In the genomic region with DNA sequence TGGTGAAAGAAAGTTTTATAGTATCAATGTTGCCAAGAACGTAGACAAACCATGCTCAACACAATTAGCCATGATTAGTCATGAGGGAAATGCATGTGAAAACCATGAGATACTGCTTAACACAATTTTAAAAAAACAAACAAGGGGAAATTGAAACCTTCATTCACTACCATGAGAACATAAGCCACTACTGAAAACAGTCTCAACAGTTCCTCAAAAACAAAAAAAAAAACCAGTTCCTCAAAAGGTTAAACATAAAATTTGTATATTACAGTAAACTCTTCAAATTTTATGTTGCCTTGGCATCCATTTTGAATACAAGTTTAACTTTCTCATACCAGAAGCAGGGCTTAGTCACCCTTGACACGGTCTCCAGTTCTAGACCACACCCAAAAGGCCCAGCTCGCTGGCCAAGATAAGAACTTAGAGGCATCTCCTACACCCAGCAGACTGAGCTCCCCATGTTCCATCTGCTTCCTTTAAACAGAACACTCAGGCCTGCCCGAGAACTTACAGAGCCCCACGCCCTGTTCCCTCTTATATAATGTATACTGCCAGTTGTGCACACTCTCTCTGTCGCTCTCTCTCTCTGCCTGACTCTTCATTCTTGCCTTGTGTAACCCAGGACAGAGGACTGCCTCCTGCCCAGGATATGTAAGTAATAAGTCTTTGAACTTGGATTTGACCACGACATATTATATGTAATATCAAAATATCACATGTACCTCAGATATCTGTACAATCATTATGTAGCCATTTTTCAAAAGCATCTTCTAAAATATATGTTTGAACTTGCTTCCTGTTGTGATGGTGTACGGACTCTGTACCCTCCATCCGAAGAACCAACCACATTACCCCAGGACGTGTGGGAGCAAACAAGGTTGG, we compare ENCODE assay signal across 1 cellular context.
TF ChIP-seq lines count a peak whose summit lies in the region.

No MANE protein-coding gene starts in this region.

TF ChIP-seq in K562, 482 proteins besides CTCF, POLR2A, EP300 and RAD21 (continued from another document and continues in another):
- TF ChIP-seq, protein P1, sequence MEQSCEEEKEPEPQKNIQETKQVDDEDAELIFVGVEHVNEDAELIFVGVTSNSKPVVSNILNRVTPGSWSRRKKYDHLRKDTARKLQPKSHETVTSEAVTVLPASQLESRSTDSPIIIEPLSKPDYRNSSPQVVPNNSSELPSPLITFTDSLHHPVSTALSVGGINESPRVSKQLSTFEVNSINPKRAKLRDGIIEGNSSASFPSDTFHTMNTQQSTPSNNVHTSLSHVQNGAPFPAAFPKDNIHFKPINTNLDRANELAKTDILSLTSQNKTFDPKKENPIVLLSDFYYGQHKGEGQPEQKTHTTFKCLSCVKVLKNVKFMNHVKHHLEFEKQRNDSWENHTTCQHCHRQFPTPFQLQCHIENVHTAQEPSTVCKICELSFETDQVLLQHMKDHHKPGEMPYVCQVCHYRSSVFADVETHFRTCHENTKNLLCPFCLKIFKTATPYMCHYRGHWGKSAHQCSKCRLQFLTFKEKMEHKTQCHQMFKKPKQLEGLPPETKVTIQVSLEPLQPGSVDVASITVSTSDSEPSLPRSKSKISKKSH (CRISPR knock-in tag; IDR thresholded peaks at IDR 0.05) = no peak
- TF ChIP-seq NFYB (IDR thresholded peaks at IDR 0.05; ENCODE audit: extremely low read depth, insufficient read length) (no peak), NR2C1 (IDR thresholded peaks at IDR 0.05) (no peak), NR2C1 (tag; IDR thresholded peaks at IDR 0.05) (0 out of 2 replicates have a peak, but pooled peaks have one; percentile 23), BACH1 (tag; IDR thresholded peaks at IDR 0.05) (no peak), POLR2AphosphoS5 (IDR thresholded peaks at IDR 0.05; ENCODE audit: control insufficient read depth, insufficient read depth, low read depth, low read length) (peak; percentile 62), KLF6 (CRISPR knock-in tag; IDR thresholded peaks at IDR 0.05; ENCODE audit: borderline replicate concordance) (no peak), RFX1 (IDR thresholded peaks at IDR 0.05) (peak; percentile 48; the same call in 1 of the 2 replicates), RNF2 (IDR thresholded peaks at IDR 0.05) (peak; percentile 60; the same call in 1 of the 2 replicates), CAMTA2 (CRISPR knock-in tag; conservative IDR thresholded peaks at IDR 0.05) (no peak), CBFA2T2 (conservative IDR thresholded peaks at IDR 0.05) (peak; percentile 85), HDAC1 (IDR thresholded peaks at IDR 0.05) (peak in 1 of 2 experiments; percentile 67; a peak in 2 of 4 replicates), WHSC1 (IDR thresholded peaks at IDR 0.05; ENCODE audit: low read length) (no peak), POU5F1 (IDR thresholded peaks at IDR 0.05; ENCODE audit: borderline replicate concordance, low read depth, low read length, partially characterized antibody) (no peak), POLR2G (IDR thresholded peaks at IDR 0.05; ENCODE audit: low read depth, low read length) (no peak), DNMT1 (IDR thresholded peaks at IDR 0.05) (no peak), BHLHE40 (IDR thresholded peaks at IDR 0.05; ENCODE audit: low read length) (0 out of 2 replicates have a peak, but pooled peaks have one; percentile 15), TEAD1 (CRISPR knock-in tag; IDR thresholded peaks at IDR 0.05) (peak in 1 of 2 experiments; percentile 55; a peak in 2 of 4 replicates), FOSL1 (tag; conservative IDR thresholded peaks at IDR 0.05) (peak; percentile 85), ZFPM2 (CRISPR knock-in tag; IDR thresholded peaks at IDR 0.05) (no peak), ZNF766 (CRISPR knock-in tag; conservative IDR thresholded peaks at IDR 0.05) (peak; percentile 72), FOXK1 (CRISPR knock-in tag; IDR thresholded peaks at IDR 0.05; ENCODE audit: borderline replicate concordance) (no peak), BCOR (IDR thresholded peaks at IDR 0.05) (no peak), SAFB (IDR thresholded peaks at IDR 0.05; ENCODE audit: borderline replicate concordance, low read depth, low read length) (no peak), FOXM1 (IDR thresholded peaks at IDR 0.05; ENCODE audit: low read depth) (peak; percentile 64; the same call in 1 of the 2 replicates), FOXM1 (CRISPR knock-in tag; IDR thresholded peaks at IDR 0.05; ENCODE audit: low read depth) (no peak), YY1 (IDR thresholded peaks at IDR 0.05; ENCODE audit: borderline replicate concordance in 1 of 3, control insufficient read depth in 1 of 3, extremely low read depth in 1 of 3, insufficient read depth in 3 of 3, insufficient read length in 1 of 3, insufficient replicate concordance in 2 of 3, low read depth in 1 of 3, low read length in 2 of 3) (peak in 2 of 3 experiments; percentile 61 to 80), ZKSCAN8 (CRISPR knock-in tag; IDR thresholded peaks at IDR 0.05) (peak; percentile 45; the same call in 1 of the 2 replicates), TOE1 (IDR thresholded peaks at IDR 0.05; ENCODE audit: borderline replicate concordance) (no peak), TOE1 (CRISPR knock-in tag; IDR thresholded peaks at IDR 0.05; ENCODE audit: borderline replicate concordance, low read depth) (no peak), ASH1L (IDR thresholded peaks at IDR 0.05; ENCODE audit: borderline replicate concordance, low read depth, partially characterized antibody) (no peak), MECOM (CRISPR knock-in tag; IDR thresholded peaks at IDR 0.05) (no peak), MCM5 (IDR thresholded peaks at IDR 0.05; ENCODE audit: low read depth) (no peak), DMBX1 (CRISPR knock-in tag; IDR thresholded peaks at IDR 0.05; ENCODE audit: borderline replicate concordance) (peak; percentile 44; the same call in 1 of the 2 replicates)
- TF ChIP-seq, protein P2, sequence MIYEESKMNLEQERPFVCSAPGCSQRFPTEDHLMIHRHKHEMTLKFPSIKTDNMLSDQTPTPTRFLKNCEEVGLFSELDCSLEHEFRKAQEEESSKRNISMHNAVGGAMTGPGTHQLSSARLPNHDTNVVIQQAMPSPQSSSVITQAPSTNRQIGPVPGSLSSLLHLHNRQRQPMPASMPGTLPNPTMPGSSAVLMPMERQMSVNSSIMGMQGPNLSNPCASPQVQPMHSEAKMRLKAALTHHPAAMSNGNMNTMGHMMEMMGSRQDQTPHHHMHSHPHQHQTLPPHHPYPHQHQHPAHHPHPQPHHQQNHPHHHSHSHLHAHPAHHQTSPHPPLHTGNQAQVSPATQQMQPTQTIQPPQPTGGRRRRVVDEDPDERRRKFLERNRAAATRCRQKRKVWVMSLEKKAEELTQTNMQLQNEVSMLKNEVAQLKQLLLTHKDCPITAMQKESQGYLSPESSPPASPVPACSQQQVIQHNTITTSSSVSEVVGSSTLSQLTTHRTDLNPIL (CRISPR knock-in tag; IDR thresholded peaks at IDR 0.05) = no peak
- TF ChIP-seq, protein P3, sequence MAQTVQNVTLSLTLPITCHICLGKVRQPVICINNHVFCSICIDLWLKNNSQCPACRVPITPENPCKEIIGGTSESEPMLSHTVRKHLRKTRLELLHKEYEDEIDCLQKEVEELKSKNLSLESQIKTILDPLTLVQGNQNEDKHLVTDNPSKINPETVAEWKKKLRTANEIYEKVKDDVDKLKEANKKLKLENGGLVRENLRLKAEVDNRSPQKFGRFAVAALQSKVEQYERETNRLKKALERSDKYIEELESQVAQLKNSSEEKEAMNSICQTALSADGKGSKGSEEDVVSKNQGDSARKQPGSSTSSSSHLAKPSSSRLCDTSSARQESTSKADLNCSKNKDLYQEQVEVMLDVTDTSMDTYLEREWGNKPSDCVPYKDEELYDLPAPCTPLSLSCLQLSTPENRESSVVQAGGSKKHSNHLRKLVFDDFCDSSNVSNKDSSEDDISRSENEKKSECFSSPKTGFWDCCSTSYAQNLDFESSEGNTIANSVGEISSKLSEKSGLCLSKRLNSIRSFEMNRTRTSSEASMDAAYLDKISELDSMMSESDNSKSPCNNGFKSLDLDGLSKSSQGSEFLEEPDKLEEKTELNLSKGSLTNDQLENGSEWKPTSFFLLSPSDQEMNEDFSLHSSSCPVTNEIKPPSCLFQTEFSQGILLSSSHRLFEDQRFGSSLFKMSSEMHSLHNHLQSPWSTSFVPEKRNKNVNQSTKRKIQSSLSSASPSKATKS (CRISPR knock-in tag; IDR thresholded peaks at IDR 0.05) = no peak
- TF ChIP-seq, protein P4, sequence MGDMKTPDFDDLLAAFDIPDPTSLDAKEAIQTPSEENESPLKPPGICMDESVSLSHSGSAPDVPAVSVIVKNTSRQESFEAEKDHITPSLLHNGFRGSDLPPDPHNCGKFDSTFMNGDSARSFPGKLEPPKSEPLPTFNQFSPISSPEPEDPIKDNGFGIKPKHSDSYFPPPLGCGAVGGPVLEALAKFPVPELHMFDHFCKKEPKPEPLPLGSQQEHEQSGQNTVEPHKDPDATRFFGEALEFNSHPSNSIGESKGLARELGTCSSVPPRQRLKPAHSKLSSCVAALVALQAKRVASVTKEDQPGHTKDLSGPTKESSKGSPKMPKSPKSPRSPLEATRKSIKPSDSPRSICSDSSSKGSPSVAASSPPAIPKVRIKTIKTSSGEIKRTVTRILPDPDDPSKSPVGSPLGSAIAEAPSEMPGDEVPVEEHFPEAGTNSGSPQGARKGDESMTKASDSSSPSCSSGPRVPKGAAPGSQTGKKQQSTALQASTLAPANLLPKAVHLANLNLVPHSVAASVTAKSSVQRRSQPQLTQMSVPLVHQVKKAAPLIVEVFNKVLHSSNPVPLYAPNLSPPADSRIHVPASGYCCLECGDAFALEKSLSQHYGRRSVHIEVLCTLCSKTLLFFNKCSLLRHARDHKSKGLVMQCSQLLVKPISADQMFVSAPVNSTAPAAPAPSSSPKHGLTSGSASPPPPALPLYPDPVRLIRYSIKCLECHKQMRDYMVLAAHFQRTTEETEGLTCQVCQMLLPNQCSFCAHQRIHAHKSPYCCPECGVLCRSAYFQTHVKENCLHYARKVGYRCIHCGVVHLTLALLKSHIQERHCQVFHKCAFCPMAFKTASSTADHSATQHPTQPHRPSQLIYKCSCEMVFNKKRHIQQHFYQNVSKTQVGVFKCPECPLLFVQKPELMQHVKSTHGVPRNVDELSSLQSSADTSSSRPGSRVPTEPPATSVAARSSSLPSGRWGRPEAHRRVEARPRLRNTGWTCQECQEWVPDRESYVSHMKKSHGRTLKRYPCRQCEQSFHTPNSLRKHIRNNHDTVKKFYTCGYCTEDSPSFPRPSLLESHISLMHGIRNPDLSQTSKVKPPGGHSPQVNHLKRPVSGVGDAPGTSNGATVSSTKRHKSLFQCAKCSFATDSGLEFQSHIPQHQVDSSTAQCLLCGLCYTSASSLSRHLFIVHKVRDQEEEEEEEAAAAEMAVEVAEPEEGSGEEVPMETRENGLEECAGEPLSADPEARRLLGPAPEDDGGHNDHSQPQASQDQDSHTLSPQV (IDR thresholded peaks at IDR 0.05) = peak; percentile 89
- TF ChIP-seq, protein P5, sequence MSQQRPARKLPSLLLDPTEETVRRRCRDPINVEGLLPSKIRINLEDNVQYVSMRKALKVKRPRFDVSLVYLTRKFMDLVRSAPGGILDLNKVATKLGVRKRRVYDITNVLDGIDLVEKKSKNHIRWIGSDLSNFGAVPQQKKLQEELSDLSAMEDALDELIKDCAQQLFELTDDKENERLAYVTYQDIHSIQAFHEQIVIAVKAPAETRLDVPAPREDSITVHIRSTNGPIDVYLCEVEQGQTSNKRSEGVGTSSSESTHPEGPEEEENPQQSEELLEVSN (IDR thresholded peaks at IDR 0.05; ENCODE audit: borderline replicate concordance in 1 of 2, extremely low read depth in 1 of 2, insufficient read depth in 1 of 2, insufficient read length in 1 of 2, low read depth in 1 of 2, low read length in 1 of 2, poor library complexity in 1 of 2, severe bottlenecking in 1 of 2) = peak in 1 of 2 experiments; percentile 21
- TF ChIP-seq, protein P6, sequence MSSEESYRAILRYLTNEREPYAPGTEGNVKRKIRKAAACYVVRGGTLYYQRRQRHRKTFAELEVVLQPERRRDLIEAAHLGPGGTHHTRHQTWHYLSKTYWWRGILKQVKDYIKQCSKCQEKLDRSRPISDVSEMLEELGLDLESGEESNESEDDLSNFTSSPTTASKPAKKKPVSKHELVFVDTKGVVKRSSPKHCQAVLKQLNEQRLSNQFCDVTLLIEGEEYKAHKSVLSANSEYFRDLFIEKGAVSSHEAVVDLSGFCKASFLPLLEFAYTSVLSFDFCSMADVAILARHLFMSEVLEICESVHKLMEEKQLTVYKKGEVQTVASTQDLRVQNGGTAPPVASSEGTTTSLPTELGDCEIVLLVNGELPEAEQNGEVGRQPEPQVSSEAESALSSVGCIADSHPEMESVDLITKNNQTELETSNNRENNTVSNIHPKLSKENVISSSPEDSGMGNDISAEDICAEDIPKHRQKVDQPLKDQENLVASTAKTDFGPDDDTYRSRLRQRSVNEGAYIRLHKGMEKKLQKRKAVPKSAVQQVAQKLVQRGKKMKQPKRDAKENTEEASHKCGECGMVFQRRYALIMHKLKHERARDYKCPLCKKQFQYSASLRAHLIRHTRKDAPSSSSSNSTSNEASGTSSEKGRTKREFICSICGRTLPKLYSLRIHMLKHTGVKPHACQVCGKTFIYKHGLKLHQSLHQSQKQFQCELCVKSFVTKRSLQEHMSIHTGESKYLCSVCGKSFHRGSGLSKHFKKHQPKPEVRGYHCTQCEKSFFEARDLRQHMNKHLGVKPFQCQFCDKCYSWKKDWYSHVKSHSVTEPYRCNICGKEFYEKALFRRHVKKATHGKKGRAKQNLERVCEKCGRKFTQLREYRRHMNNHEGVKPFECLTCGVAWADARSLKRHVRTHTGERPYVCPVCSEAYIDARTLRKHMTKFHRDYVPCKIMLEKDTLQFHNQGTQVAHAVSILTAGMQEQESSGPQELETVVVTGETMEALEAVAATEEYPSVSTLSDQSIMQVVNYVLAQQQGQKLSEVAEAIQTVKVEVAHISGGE (CRISPR knock-in tag; IDR thresholded peaks at IDR 0.05) = 0 out of 6 replicates have a peak, but pooled peaks of 1 of the 3 experiments have one; percentile 42
- TF ChIP-seq, protein P7, sequence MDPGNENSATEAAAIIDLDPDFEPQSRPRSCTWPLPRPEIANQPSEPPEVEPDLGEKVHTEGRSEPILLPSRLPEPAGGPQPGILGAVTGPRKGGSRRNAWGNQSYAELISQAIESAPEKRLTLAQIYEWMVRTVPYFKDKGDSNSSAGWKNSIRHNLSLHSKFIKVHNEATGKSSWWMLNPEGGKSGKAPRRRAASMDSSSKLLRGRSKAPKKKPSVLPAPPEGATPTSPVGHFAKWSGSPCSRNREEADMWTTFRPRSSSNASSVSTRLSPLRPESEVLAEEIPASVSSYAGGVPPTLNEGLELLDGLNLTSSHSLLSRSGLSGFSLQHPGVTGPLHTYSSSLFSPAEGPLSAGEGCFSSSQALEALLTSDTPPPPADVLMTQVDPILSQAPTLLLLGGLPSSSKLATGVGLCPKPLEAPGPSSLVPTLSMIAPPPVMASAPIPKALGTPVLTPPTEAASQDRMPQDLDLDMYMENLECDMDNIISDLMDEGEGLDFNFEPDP (CRISPR knock-in tag; IDR thresholded peaks at IDR 0.05) = no peak
